In genomic region chr4:151193414-151193813, GRCh38 we compare ENCODE assay signal across 1 cellular context.
TF ChIP-seq lines count a peak whose summit lies in the region.

No MANE protein-coding gene starts in this region.

TF ChIP-seq in GM12878, 131 proteins besides CTCF, POLR2A, EP300 and RAD21 (continued from another document):
- TF ChIP-seq NKRF (conservative IDR thresholded peaks at IDR 0.05) (no peak), NFYA (IDR thresholded peaks at IDR 0.05; ENCODE audit: borderline replicate concordance, low read depth, low read length) (no peak), CHD1 (IDR thresholded peaks at IDR 0.05; ENCODE audit: low read depth, low read length) (no peak)
TF ChIP-seq in GM12878: peak in this region for 0.
